Comparison of ENCODE assay signal across 1 cellular context in genomic region chr17:44916059-44916780, GRCh38.
TF ChIP-seq lines count a peak whose summit lies in the region.

No MANE protein-coding gene starts in this region.

TF ChIP-seq in HepG2, 621 proteins besides CTCF, POLR2A, EP300 and RAD21 (continued from another document and continues in another):
- TF ChIP-seq ZBTB40 (IDR thresholded peaks at IDR 0.05): no peak
- no peak for TF ChIP-seq ZBTB40 (CRISPR knock-in tag; IDR thresholded peaks at IDR 0.05)
- TF ChIP-seq ZNF124 (CRISPR knock-in tag; IDR thresholded peaks at IDR 0.05): no peak
- TF ChIP-seq JUN (CRISPR knock-in tag; IDR thresholded peaks at IDR 0.05): no peak
- TF ChIP-seq ZSCAN5A (CRISPR knock-in tag; IDR thresholded peaks at IDR 0.05; ENCODE audit: borderline replicate concordance): no peak
- no peak for TF ChIP-seq HDAC1 (CRISPR knock-in tag; IDR thresholded peaks at IDR 0.05)
- TF ChIP-seq ZNF501 (CRISPR knock-in tag; IDR thresholded peaks at IDR 0.05): peak; percentile 81
- TF ChIP-seq JARID2 (CRISPR knock-in tag; IDR thresholded peaks at IDR 0.05; ENCODE audit: insufficient replicate concordance): no peak
- TF ChIP-seq ZNF354B (CRISPR knock-in tag; IDR thresholded peaks at IDR 0.05): no peak
- peak; percentile 55 for TF ChIP-seq TEAD3 (CRISPR knock-in tag; optimal IDR thresholded peaks at IDR 0.05; ENCODE audit: borderline replicate concordance)
- no peak for TF ChIP-seq ZNF496 (CRISPR knock-in tag; IDR thresholded peaks at IDR 0.05; ENCODE audit: insufficient replicate concordance)
- 0 out of 2 replicates have a peak, but pooled peaks have one; percentile 54 for TF ChIP-seq ZNF572 (CRISPR knock-in tag; IDR thresholded peaks at IDR 0.05)
- TF ChIP-seq GPBP1L1 (CRISPR knock-in tag; IDR thresholded peaks at IDR 0.05): no peak
- no peak for TF ChIP-seq ZNF792 (CRISPR knock-in tag; IDR thresholded peaks at IDR 0.05)
- no peak for TF ChIP-seq NR3C1 (CRISPR knock-in tag; IDR thresholded peaks at IDR 0.05)
- TF ChIP-seq ZBTB44 (CRISPR knock-in tag; IDR thresholded peaks at IDR 0.05): no peak
- no peak for TF ChIP-seq ZNF225 (CRISPR knock-in tag; IDR thresholded peaks at IDR 0.05)
- no peak for TF ChIP-seq PCBP2 (optimal IDR thresholded peaks at IDR 0.05; ENCODE audit: low read depth, low read length, poor library complexity, severe bottlenecking)
- TF ChIP-seq REST (IDR thresholded peaks at IDR 0.05; ENCODE audit: borderline replicate concordance in 1 of 2, low read depth in 1 of 2, low read length in 2 of 2): no peak
- TF ChIP-seq DNMT3B (CRISPR knock-in tag; conservative IDR thresholded peaks at IDR 0.05): no peak
- no peak for TF ChIP-seq PHF20 (CRISPR knock-in tag; IDR thresholded peaks at IDR 0.05)
- TF ChIP-seq ZNF710 (CRISPR knock-in tag; IDR thresholded peaks at IDR 0.05; ENCODE audit: borderline replicate concordance): no peak
- TF ChIP-seq HMGXB3 (CRISPR knock-in tag; IDR thresholded peaks at IDR 0.05; ENCODE audit: borderline replicate concordance): no peak
- TF ChIP-seq DNMT1 (CRISPR knock-in tag; IDR thresholded peaks at IDR 0.05): no peak
- TF ChIP-seq ARNT2 (CRISPR knock-in tag; IDR thresholded peaks at IDR 0.05; ENCODE audit: low read depth): no peak
- no peak for TF ChIP-seq ZNF367 (CRISPR knock-in tag; IDR thresholded peaks at IDR 0.05; ENCODE audit: borderline replicate concordance)
- no peak for TF ChIP-seq ZNF136 (CRISPR knock-in tag; IDR thresholded peaks at IDR 0.05; ENCODE audit: low read depth)
- no peak for TF ChIP-seq HNRNPUL1 (IDR thresholded peaks at IDR 0.05; ENCODE audit: low read depth, low read length)
- no peak for TF ChIP-seq ZNF326 (CRISPR knock-in tag; IDR thresholded peaks at IDR 0.05; ENCODE audit: borderline replicate concordance)
- peak; percentile 86 for TF ChIP-seq ZFX (CRISPR knock-in tag; IDR thresholded peaks at IDR 0.05; ENCODE audit: low read depth)
- no peak for TF ChIP-seq ATF5 (CRISPR knock-in tag; IDR thresholded peaks at IDR 0.05; ENCODE audit: low read depth)
- TF ChIP-seq ZNF788 (CRISPR knock-in tag; IDR thresholded peaks at IDR 0.05; ENCODE audit: borderline replicate concordance): no peak
- no peak for TF ChIP-seq FOXK2 (IDR thresholded peaks at IDR 0.05)
